In the genomic region with DNA sequence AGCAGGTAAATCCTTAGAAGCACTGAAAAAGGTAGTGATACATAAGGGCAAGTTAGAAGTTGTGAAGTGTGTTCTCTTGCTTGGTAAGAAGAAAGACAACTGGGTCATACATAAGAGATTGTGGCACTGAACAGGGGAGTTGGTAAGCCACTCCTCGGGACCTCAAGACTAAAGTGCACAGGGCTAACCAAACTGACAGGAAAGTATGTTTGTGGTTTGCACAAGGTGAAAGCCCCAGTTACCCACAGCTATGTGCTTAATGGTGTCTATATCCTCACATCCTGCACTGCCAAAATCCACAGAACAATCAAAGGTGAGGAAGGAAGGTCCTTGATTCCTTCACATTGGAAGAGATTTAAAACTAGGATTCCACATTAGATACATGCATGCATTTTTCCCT, we compare ENCODE assay signal across 11 cellular contexts.
DNase-seq lines count a peak whose midpoint lies in the region; ATAC-seq, FAIRE-seq and TF ChIP-seq lines count a peak whose summit lies in the region.
"Had no signal": no experiment of that assay in that cellular context is flagged by ENCODE, and none has a peak within 500 bp of the region (broad histone marks: within the 10 kb centered on the region; RNA-seq: fewer than 3 reads in every experiment).

No MANE protein-coding gene starts in this region.

- peaks cover 10% of the 10 kb centered on the region for H3K9me3 Mint-ChIP-seq in mesothelial cell of epicardium

- H3K36me3 ChIP-seq in DND-41 (ENCODE audit: insufficient read depth, low read length) (no peaks in the 10 kb centered on the region), GM12878 (ENCODE audit: control insufficient read depth in 2 of 2, insufficient read depth in 2 of 2, low read length in 1 of 2) (no peaks in the 10 kb centered on the region)

- TF ChIP-seq EP300 in GM12878 (IDR thresholded peaks at IDR 0.05; ENCODE audit: borderline replicate concordance in 1 of 2, control insufficient read depth in 1 of 2, low read depth in 2 of 2, low read length in 2 of 2), result no peak

- DNase-seq in DND-41 (peak; percentile 28), GM12878 (ENCODE audit: low read depth, low spot score) (peak; percentile 65), GM19238 (ENCODE audit: insufficient read length, low spot score) (no peak), HEK293T (ENCODE audit: extremely low spot score) (no peak), mesothelial cell of epicardium (ENCODE audit: low spot score in 2 of 2, unreplicated experiment in 2 of 2) (no peak)
- DNase-seq: dermis blood vessel endothelial cell, NCI-H446 had no signal

- no peaks in the 10 kb centered on the region for H3K27me3 Mint-ChIP-seq in mesothelial cell of epicardium (ENCODE audit: low read depth)

- H3K9ac ChIP-seq in DND-41 (ENCODE audit: low read depth, low read length), result no peak overlapping the region
- H3K9ac ChIP-seq in GM12878 (ENCODE audit: control insufficient read depth, insufficient read depth, low read length), result no peak overlapping the region

- SMC1A ChIA-PET in GM12878 (lab: Charles Lee; ENCODE audit: uncharacterized antibody, unreplicated experiment), result interaction anchor here (0.7 to 1.8 kb wide), 9 partner anchors 10 to 278 kb away, joined by 3 to 8 read pairs (median 5); no protein-coding TSS in a partner anchor

- peaks cover 7% of the 10 kb centered on the region for H3K27me3 ChIP-seq in DND-41 (ENCODE audit: insufficient read depth, low read length, poor library complexity)
- H3K27me3 ChIP-seq in GM12878 (replicated peaks in 1 of 2; ENCODE audit: control insufficient read depth in 2 of 2, insufficient read depth in 2 of 2, low read length in 1 of 2), result no peaks in the 10 kb centered on the region

- peak; percentile 31 for FAIRE-seq in GM12878 (lab: Jason Lieb, UNC)

- RAD21 ChIA-PET in GM12878 (lab: Charles Lee; ENCODE audit: unreplicated experiment), result interaction anchor here (0.8 to 1.6 kb wide), 5 partner anchors 61 to 281 kb away, joined by 3 to 7 read pairs (median 5); no protein-coding TSS in a partner anchor

- no peaks in the 10 kb centered on the region for H3K79me2 ChIP-seq in DND-41 (ENCODE audit: insufficient read depth, low read length)
- no peaks in the 10 kb centered on the region for H3K79me2 ChIP-seq in GM12878 (ENCODE audit: control insufficient read depth, insufficient read depth, low read length)

- no peak overlapping the region for H3K4me3 Mint-ChIP-seq in mesothelial cell of epicardium

- H3K9me3 ChIP-seq in DND-41 (ENCODE audit: insufficient read depth, low read length, severe bottlenecking) (no peaks in the 10 kb centered on the region), GM12878 (replicated peaks; ENCODE audit: control insufficient read depth, insufficient read depth, low read length) (no peaks in the 10 kb centered on the region; the same call in 2 of the 3 replicates)

- H3K4me2 ChIP-seq in DND-41 (ENCODE audit: insufficient read depth, low read length) (no peak overlapping the region), GM12878 (ENCODE audit: control insufficient read depth, insufficient read depth) (peak overlapping the region; percentile 46)

- ATAC-seq in DND-41 (ENCODE audit: insufficient read depth, low read depth) (peak; percentile 94), GM19043 (IDR thresholded peaks at IDR 0.05; ENCODE audit: low read depth, unreplicated experiment) (peak; percentile 57), HG03565 (IDR thresholded peaks at IDR 0.05; ENCODE audit: unreplicated experiment) (peak; percentile 51), GM12878 (peak; percentile 97), HG02588 (IDR thresholded peaks at IDR 0.05; ENCODE audit: unreplicated experiment) (no peak)
- ATAC-seq: sciatic nerve had no signal

- intact Hi-C loops in GM12878 (cut with micrococcal nuclease; ENCODE audit: unreplicated experiment), result no loop called here

- CTCF ChIA-PET in GM12878 (lab: Yijun Ruan, JAX) (interaction anchor here (0.6 to 1.3 kb wide), 4 partner anchors 8 to 281 kb away, joined by 3 to 8 read pairs (median 4); no protein-coding TSS in a partner anchor), HEK293T (lab: Yijun Ruan, JAX) (no interaction called here)

- WGBS in GM12878 (ENCODE audit: insufficient coverage, insufficient replicate concordance, low lambda C conversion rate, missing lambda C conversion rate), result 7% methylated on average over 1 of the region's 1 CpG

- H3K4me3 ChIP-seq in DND-41 (ENCODE audit: low read depth in 1 of 2, low read length in 2 of 2), result no peak overlapping the region
- no peak overlapping the region for H3K4me3 ChIP-seq in GM12878

- no peaks in the 10 kb centered on the region for H4K20me1 ChIP-seq in DND-41 (ENCODE audit: insufficient read depth, low read length)
- no peaks in the 10 kb centered on the region for H4K20me1 ChIP-seq in GM12878 (ENCODE audit: control insufficient read depth, insufficient read depth)

- BruUV-seq in GM12878 (replicated peaks; lab: Mats Ljungman, UMichigan), result no TSS peak

- no peaks in the 10 kb centered on the region for H3K4me1 ChIP-seq in DND-41 (ENCODE audit: insufficient read depth, low read length)
- H3K4me1 ChIP-seq in GM12878 (ENCODE audit: control insufficient read depth, insufficient read depth, low read length), result peaks cover 3% of the 10 kb centered on the region; the same call in 1 of the 2 replicates

- H2AFZ ChIP-seq in DND-41 (ENCODE audit: low read depth, low read length) (no peak overlapping the region), GM12878 (ENCODE audit: control insufficient read depth, low read depth, low read length) (peak overlapping the region; percentile 20; the same call in 1 of the 2 replicates)

- TF ChIP-seq CTCF in DND-41 (IDR thresholded peaks at IDR 0.05; ENCODE audit: borderline replicate concordance, extremely low read depth, low read length, poor library complexity, severe bottlenecking), result no peak
- TF ChIP-seq CTCF in GM12878 (IDR thresholded peaks at IDR 0.05 in 2 of 3, conservative IDR thresholded peaks at IDR 0.05 in 1 of 3; ENCODE audit: control insufficient read depth in 2 of 3, extremely low read depth in 1 of 3, insufficient read depth in 1 of 3, low read depth in 3 of 3, low read length in 3 of 3), result no peak
- no peak for TF ChIP-seq CTCF in mesothelial cell of epicardium (IDR thresholded peaks at IDR 0.05; ENCODE audit: unreplicated experiment)

- TF ChIP-seq POLR2A in GM12878 (IDR thresholded peaks at IDR 0.05; ENCODE audit: low read depth, low read length), result no peak

- in situ Hi-C loops in GM12878 (cut with MboI), result no loop called here

- H3K27ac ChIP-seq in DND-41 (ENCODE audit: low read length), result no peak overlapping the region
- peak overlapping the region; percentile 44 for H3K27ac ChIP-seq in GM12878 (ENCODE audit: control insufficient read depth, insufficient read depth)

- no peak for TF ChIP-seq RAD21 in GM12878 (IDR thresholded peaks at IDR 0.05; ENCODE audit: insufficient read depth, low read depth, low read length)

- H3K27ac Mint-ChIP-seq in mesothelial cell of epicardium, result no peak overlapping the region

- peaks cover 34% of the 10 kb centered on the region for H3K4me1 Mint-ChIP-seq in mesothelial cell of epicardium

- peaks cover 3% of the 10 kb centered on the region for H3K36me3 Mint-ChIP-seq in mesothelial cell of epicardium

- POLR2A ChIA-PET in GM12878 (lab: Charles Lee), result interaction anchor here (0.6 to 1.0 kb wide), 2 partner anchors 9 to 196 kb away, joined by 3 read pairs; no protein-coding TSS in a partner anchor
- POLR2A ChIA-PET in HEK293T (lab: Yijun Ruan, JAX), result no interaction called here

TF ChIP-seq in HEK293T, 16 proteins besides CTCF, POLR2A, EP300 and RAD21:
- TF ChIP-seq TARDBP (IDR thresholded peaks at IDR 0.05), result no peak
- no peak for TF ChIP-seq FOXK2 (IDR thresholded peaks at IDR 0.05)
- no peak for TF ChIP-seq SP1 (IDR thresholded peaks at IDR 0.05)
- TF ChIP-seq FOXA1 (IDR thresholded peaks at IDR 0.05), result no peak
- no peak for TF ChIP-seq BHLHE40 (IDR thresholded peaks at IDR 0.05; ENCODE audit: borderline replicate concordance)
- TF ChIP-seq L3MBTL2 (conservative IDR thresholded peaks at IDR 0.05), result no peak
- TF ChIP-seq, protein P1, sequence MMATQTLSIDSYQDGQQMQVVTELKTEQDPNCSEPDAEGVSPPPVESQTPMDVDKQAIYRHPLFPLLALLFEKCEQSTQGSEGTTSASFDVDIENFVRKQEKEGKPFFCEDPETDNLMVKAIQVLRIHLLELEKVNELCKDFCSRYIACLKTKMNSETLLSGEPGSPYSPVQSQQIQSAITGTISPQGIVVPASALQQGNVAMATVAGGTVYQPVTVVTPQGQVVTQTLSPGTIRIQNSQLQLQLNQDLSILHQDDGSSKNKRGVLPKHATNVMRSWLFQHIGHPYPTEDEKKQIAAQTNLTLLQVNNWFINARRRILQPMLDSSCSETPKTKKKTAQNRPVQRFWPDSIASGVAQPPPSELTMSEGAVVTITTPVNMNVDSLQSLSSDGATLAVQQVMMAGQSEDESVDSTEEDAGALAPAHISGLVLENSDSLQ (IDR thresholded peaks at IDR 0.05), result no peak
- no peak for TF ChIP-seq NFRKB (IDR thresholded peaks at IDR 0.05)
- TF ChIP-seq LEF1 (IDR thresholded peaks at IDR 0.05; ENCODE audit: borderline replicate concordance), result no peak
- no peak for TF ChIP-seq FOXM1 (IDR thresholded peaks at IDR 0.05; ENCODE audit: borderline replicate concordance)
- TF ChIP-seq ARNT (IDR thresholded peaks at IDR 0.05), result no peak
- TF ChIP-seq SUZ12 (IDR thresholded peaks at IDR 0.05), result no peak
- TF ChIP-seq HDGF (IDR thresholded peaks at IDR 0.05; ENCODE audit: borderline replicate concordance), result no peak
- TF ChIP-seq ELF4 (IDR thresholded peaks at IDR 0.05), result no peak
- TF ChIP-seq CTBP1 (IDR thresholded peaks at IDR 0.05; ENCODE audit: borderline replicate concordance), result no peak
- TF ChIP-seq ZNF384 (IDR thresholded peaks at IDR 0.05), result no peak

Comparison
In these comparisons a context has a peak if more than half of its experiments do, and no peak if none do; other contexts are left out.
1. DNase-seq: peak in DND-41 (single experiment) and GM12878 (single experiment); none in GM19238 (single experiment), HEK293T (single experiment) and mesothelial cell of epicardium (0 of 2).